Comparison of ENCODE assay signal across 12 cellular contexts in genomic region chr10:102770108-102770482, GRCh38. TPM values are rescaled to one million over a fixed set of nuclear protein-coding genes. Genes with fewer than 3 reads are reported as not detected.
A peak's percentile ranks its signal among the peaks of the same experiment; 100 is the strongest.
DNase-seq lines count a peak whose midpoint lies in the region; ATAC-seq, FAIRE-seq and TF ChIP-seq lines count a peak whose summit lies in the region.
"Had no signal": no experiment of that assay in that cellular context is flagged by ENCODE, and none has a peak within 500 bp of the region (broad histone marks: within the 10 kb centered on the region; RNA-seq: fewer than 3 reads in every experiment).

No MANE protein-coding gene starts in this region.

- H3K4me1 Mint-ChIP-seq in CD4-positive, alpha-beta T cell (ENCODE audit: low read depth): peaks cover 69% of the 10 kb centered on the region
- peaks cover 62% of the 10 kb centered on the region for H3K4me1 Mint-ChIP-seq in central memory CD8-positive, alpha-beta T cell

- H3K27ac Mint-ChIP-seq in CD4-positive, alpha-beta T cell: peak overlapping the region; percentile 68
- peak overlapping the region; percentile 49 for H3K27ac Mint-ChIP-seq in central memory CD8-positive, alpha-beta T cell (ENCODE audit: low read depth)

- H3K9me2 ChIP-seq in Loucy (replicated peaks; ENCODE audit: low read depth, low read length): no peaks in the 10 kb centered on the region

- H4K20me1 ChIP-seq in Loucy (ENCODE audit: insufficient read depth, low read length, poor library complexity, severe bottlenecking): no peaks in the 10 kb centered on the region
- H4K20me1 ChIP-seq: BLaER1 had no signal

- no peaks in the 10 kb centered on the region for H3K9me3 ChIP-seq in CD4-positive, alpha-beta T cell (ENCODE audit: control insufficient read depth, low read length)
- H3K9me3 ChIP-seq in Loucy (ENCODE audit: insufficient read depth, low read depth, low read length) (no peaks in the 10 kb centered on the region), pancreas (no peaks in the 10 kb centered on the region)
- H3K9me3 ChIP-seq: BLaER1 had no signal

- H3K79me2 ChIP-seq in Loucy (ENCODE audit: insufficient read depth, low read length): peaks cover under 1% of the 10 kb centered on the region; the same call in 1 of the 2 replicates

- H3F3A ChIP-seq in Loucy (ENCODE audit: low read depth): no peaks in the 10 kb centered on the region

- no peak overlapping the region for H3K4me2 ChIP-seq in Loucy (ENCODE audit: low read depth, low read length, poor library complexity, severe bottlenecking)
- H3K4me2 ChIP-seq: BLaER1 had no signal

- 52 to 55% methylated on average over 3 of the region's 3 CpGs for WGBS in pancreas, 2 donors

- no peak for ATAC-seq in CD4-positive, alpha-beta T cell (ENCODE audit: poor library complexity)
- ATAC-seq in central memory CD8-positive, alpha-beta T cell (replicated peaks; ENCODE audit: extremely low read depth, poor library complexity, severe bottlenecking): no peak
- ATAC-seq in pancreas (no peak), GM19463 (IDR thresholded peaks at IDR 0.05; ENCODE audit: unreplicated experiment) (no peak), GM21423 (IDR thresholded peaks at IDR 0.05; ENCODE audit: unreplicated experiment) (no peak)

- CTCF ChIA-PET in CD4-positive, alpha-beta T cell (lab: Charles Lee): no interaction called here

- H3K27me3 ChIP-seq in CD4-positive, alpha-beta T cell (ENCODE audit: control insufficient read depth, insufficient read depth, low read length): no peaks in the 10 kb centered on the region
- H3K27me3 ChIP-seq in Loucy (ENCODE audit: insufficient read depth, low read length, poor library complexity, severe bottlenecking) (no peaks in the 10 kb centered on the region), pancreas (no peaks in the 10 kb centered on the region)
- H3K27me3 ChIP-seq: BLaER1 had no signal

- no peaks in the 10 kb centered on the region for H3K27me3 Mint-ChIP-seq in CD4-positive, alpha-beta T cell
- H3K27me3 Mint-ChIP-seq in central memory CD8-positive, alpha-beta T cell: no peaks in the 10 kb centered on the region

- no peak for DNase-seq in CD4-positive, alpha-beta T cell
- DNase-seq in central memory CD8-positive, alpha-beta T cell (ENCODE audit: low spot score in 2 of 2): no peak
- DNase-seq in pancreas: no peak
- no peak for DNase-seq in NCI-H345 (lab: John Stamatoyannopoulos, UW)
- no peak for DNase-seq in NCI-H1417 (lab: John Stamatoyannopoulos, UW)
- DNase-seq: activated CD4-positive, alpha-beta T cell treated with anti-CD3 and anti-CD28 coated beads, Interleukin-2, amount 50 U/mL, for 48 hours; activated gamma-delta T cell treated with Interleukin-2 at 50 U/mL for 16 hours had no signal

- no peak for TF ChIP-seq CTCF in CD4-positive, alpha-beta T cell (IDR thresholded peaks at IDR 0.05)
- TF ChIP-seq CTCF in Loucy (conservative IDR thresholded peaks at IDR 0.05; ENCODE audit: low read length) (no peak), pancreas (IDR thresholded peaks at IDR 0.05) (no peak)

- POLR2A ChIA-PET in CD4-positive, alpha-beta T cell (lab: Charles Lee): no interaction called here

- H3K36me3 ChIP-seq in Loucy (ENCODE audit: insufficient read depth, low read length) (no peaks in the 10 kb centered on the region), pancreas (no peaks in the 10 kb centered on the region)

- no peak overlapping the region for H2AFZ ChIP-seq in Loucy (ENCODE audit: low read length)
- H2AFZ ChIP-seq: GM23248 had no signal

- H3K4me3 ChIP-seq in Loucy (ENCODE audit: low read length, poor library complexity, severe bottlenecking) (no peak overlapping the region), pancreas (no peak overlapping the region)
- H3K4me3 ChIP-seq: BLaER1, GM23248 had no signal

- FAIRE-seq in pancreas (lab: Jason Lieb, UNC): no peak

- no peak overlapping the region for H3K27ac ChIP-seq in CD4-positive, alpha-beta T cell (ENCODE audit: low read depth, low read length)
- H3K27ac ChIP-seq in pancreas: peak overlapping the region in 3 of 4 donors; percentile 7 to 31 (median 24)
- H3K27ac ChIP-seq: BLaER1, GM23248 had no signal

- intact Hi-C loops in CD4-positive, alpha-beta T cell (cut with DNase I, micrococcal nuclease): no loop called here
- intact Hi-C loops in pancreas (cut with DNase I): no loop called here

- peaks cover 33% of the 10 kb centered on the region for H3K36me3 Mint-ChIP-seq in CD4-positive, alpha-beta T cell (ENCODE audit: low read depth)
- peaks cover 17% of the 10 kb centered on the region for H3K36me3 Mint-ChIP-seq in central memory CD8-positive, alpha-beta T cell (ENCODE audit: insufficient read depth)

- H3K4me1 ChIP-seq in Loucy (ENCODE audit: insufficient read depth, low read length, poor library complexity, severe bottlenecking): peaks cover 24% of the 10 kb centered on the region
- peaks cover 28 to 34% (median 28%) of the 10 kb centered on the region in 3 donors for H3K4me1 ChIP-seq in pancreas

- H3K4me3 Mint-ChIP-seq in CD4-positive, alpha-beta T cell: no peak overlapping the region
- no peak overlapping the region for H3K4me3 Mint-ChIP-seq in central memory CD8-positive, alpha-beta T cell

- H3K9me3 Mint-ChIP-seq in CD4-positive, alpha-beta T cell: no peaks in the 10 kb centered on the region
- no peaks in the 10 kb centered on the region for H3K9me3 Mint-ChIP-seq in central memory CD8-positive, alpha-beta T cell

- peak overlapping the region; percentile 37 for H3K9ac ChIP-seq in Loucy (ENCODE audit: low read depth, low read length, poor library complexity, severe bottlenecking)
- H3K9ac ChIP-seq: BLaER1, GM23248 had no signal

RNA-seq across cellular contexts. Expression of gene WBP1L, which starts 26.3 kb away (rescaled TPM):
- total RNA-seq in CD4-positive, alpha-beta T cell: 1 to 10 TPM; 6.1 to 6.5 TPM
- 10 to 100 TPM in 5 of 6 donors, 1 to 10 TPM in 1; 9.0 to 27.3 (median 12.1) TPM for total RNA-seq in pancreas
- polyA plus RNA-seq in pancreas: 10 to 100 TPM; 10.5 to 11.0 TPM

RNA-seq across cellular contexts. Expression of gene SFXN2, which starts 55.7 kb away (rescaled TPM):
- total RNA-seq in CD4-positive, alpha-beta T cell: 1 to 10 TPM; 6.4 to 7.6 TPM
- 10 to 100 TPM in 4 of 6 donors, 1 to 10 TPM in 2; 6.2 to 21.6 (median 10.4) TPM for total RNA-seq in pancreas
- polyA plus RNA-seq in pancreas: 1 to 10 TPM; 5.6 to 9.0 TPM

RNA-seq across cellular contexts. Expression of gene ARL3, which starts 55.9 kb away (rescaled TPM):
- 1 to 10 TPM in 1 of 2 experiments, under 1 TPM in 1; 0.99 to 1.3 TPM for total RNA-seq in CD4-positive, alpha-beta T cell
- total RNA-seq in pancreas: 1 to 10 TPM; 2.5 to 4.5 (median 3.1) TPM
- 1 to 10 TPM; 2.4 to 8.0 TPM for polyA plus RNA-seq in pancreas
